In genomic region chr7:103031781-103032180, GRCh38 we compare ENCODE assay signal across 19 cellular contexts.
"Had no signal": no experiment of that assay in that cellular context is flagged by ENCODE, and none has a peak within 500 bp of the region (broad histone marks: within the 10 kb centered on the region; RNA-seq: fewer than 3 reads in every experiment).

No MANE protein-coding gene starts in this region.

- H3K9me3 ChIP-seq: left ventricle myocardium inferior, thyroid gland had no signal

- H3K4me3 ChIP-seq: left ventricle myocardium inferior, thyroid gland had no signal

- H3K36me3 ChIP-seq: brain microvascular endothelial cell, left ventricle myocardium inferior, thyroid gland had no signal

- H3K27ac ChIP-seq: brain microvascular endothelial cell, left ventricle myocardium inferior, thyroid gland had no signal

- H3K27ac Mint-ChIP-seq: endodermal cell; memory B cell; T-helper 2 cell treated with Interferon-gamma antibody and Interleukin-4, amounts not matched to agents 5 μg/mL and 100 μg/mL, for 36 hours had no signal

- H3K27me3 ChIP-seq: brain microvascular endothelial cell, thyroid gland had no signal

- H3K27me3 Mint-ChIP-seq: memory B cell had no signal

- H3K4me1 Mint-ChIP-seq: endodermal cell, memory B cell had no signal

- ATAC-seq: activated CD4-positive, CD25-positive, alpha-beta regulatory T cell treated with anti-CD3 and anti-CD28 coated beads, Interleukin-2, amount 50 U/mL, for 24 hours had no signal

- H3K4me3 Mint-ChIP-seq: endodermal cell; memory B cell; T-helper 2 cell treated with Interferon-gamma antibody and Interleukin-4, amounts not matched to agents 5 μg/mL and 100 μg/mL, for 36 hours had no signal

- H3K9me3 Mint-ChIP-seq: memory B cell; T-helper 2 cell treated with Interferon-gamma antibody and Interleukin-4, amounts not matched to agents 5 μg/mL and 100 μg/mL, for 36 hours had no signal

- DNase-seq: activated CD4-positive, alpha-beta T cell treated with anti-CD3 and anti-CD28 coated beads, Interleukin-2, amount 50 U/mL, for 4 hours; activated naive CD4-positive, alpha-beta T cell treated with anti-CD3 and anti-CD28 coated beads, Interleukin-2, amount 50 U/mL, for 16 hours; activated T-cell treated with anti-CD3 and anti-CD28 coated beads, Interleukin-2, amount 50 U/mL, for 1 hour; brain microvascular endothelial cell; cerebellar nuclear complex; dermis blood vessel endothelial cell; endodermal cell; erythroblast; foreskin melanocyte; head of caudate nucleus; islet precursor cell; left ventricle myocardium inferior; stimulated activated CD4-positive, alpha-beta T cell treated with anti-CD3 and anti-CD28 coated beads, Interleukin-15, amount 100 ng/mL, for 24 hours; stimulated activated CD4-positive, alpha-beta T cell treated with anti-CD3 and anti-CD28 coated beads, Interleukin-4, amount 100 ng/mL, for 24 hours; thyroid gland had no signal

- H3K4me1 ChIP-seq: left ventricle myocardium inferior, thyroid gland had no signal

- FAIRE-seq: urothelium cell line had no signal
